In the genomic region with DNA sequence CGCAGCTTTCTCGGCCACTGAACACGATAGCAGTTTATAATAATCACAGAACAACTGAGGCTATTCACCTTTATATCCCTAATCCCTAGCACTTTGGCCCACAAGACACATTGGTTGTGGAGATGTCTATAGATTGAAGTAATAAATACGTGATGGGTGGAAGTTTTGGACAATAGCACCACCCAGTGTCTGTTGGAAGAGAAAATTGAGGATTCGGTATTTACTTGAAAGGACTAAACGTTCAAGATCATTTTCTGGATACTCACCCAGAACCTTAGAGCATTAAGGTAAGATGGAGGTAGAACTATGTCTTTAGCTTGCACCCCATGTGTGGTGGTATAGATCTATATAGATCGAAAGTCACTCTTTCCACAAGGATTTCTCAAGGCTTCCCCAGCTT, we compare ENCODE assay signal across 1 cellular context.
TF ChIP-seq lines count a peak whose summit lies in the region.

No MANE protein-coding gene starts in this region.

TF ChIP-seq in H1, 55 proteins besides CTCF, POLR2A, EP300 and RAD21:
- no peak for TF ChIP-seq GTF2F1 (IDR thresholded peaks at IDR 0.05; ENCODE audit: borderline replicate concordance, low read depth, low read length)
- no peak for TF ChIP-seq TAF7 (optimal IDR thresholded peaks at IDR 0.05; ENCODE audit: borderline replicate concordance, low read depth, low read length)
- TF ChIP-seq SP4 (IDR thresholded peaks at IDR 0.05; ENCODE audit: low read length): no peak
- no peak for TF ChIP-seq YY1 (IDR thresholded peaks at IDR 0.05; ENCODE audit: low read depth, low read length)
- TF ChIP-seq SIN3A (conservative IDR thresholded peaks at IDR 0.05 in 1 of 2, IDR thresholded peaks at IDR 0.05 in 1 of 2; ENCODE audit: low read depth in 1 of 2, low read length in 2 of 2): no peak
- TF ChIP-seq ZNF274 (IDR thresholded peaks at IDR 0.05; ENCODE audit: borderline replicate concordance, extremely low read depth, low read length): no peak
- TF ChIP-seq JUND (IDR thresholded peaks at IDR 0.05; ENCODE audit: low read length): no peak
- no peak for TF ChIP-seq SIRT6 (IDR thresholded peaks at IDR 0.05; ENCODE audit: low read length)
- TF ChIP-seq BRCA1 (IDR thresholded peaks at IDR 0.05; ENCODE audit: low read depth, low read length): no peak
- TF ChIP-seq, protein P1, sequence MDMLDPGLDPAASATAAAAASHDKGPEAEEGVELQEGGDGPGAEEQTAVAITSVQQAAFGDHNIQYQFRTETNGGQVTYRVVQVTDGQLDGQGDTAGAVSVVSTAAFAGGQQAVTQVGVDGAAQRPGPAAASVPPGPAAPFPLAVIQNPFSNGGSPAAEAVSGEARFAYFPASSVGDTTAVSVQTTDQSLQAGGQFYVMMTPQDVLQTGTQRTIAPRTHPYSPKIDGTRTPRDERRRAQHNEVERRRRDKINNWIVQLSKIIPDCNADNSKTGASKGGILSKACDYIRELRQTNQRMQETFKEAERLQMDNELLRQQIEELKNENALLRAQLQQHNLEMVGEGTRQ (IDR thresholded peaks at IDR 0.05; ENCODE audit: low read length): no peak
- TF ChIP-seq GABPA (IDR thresholded peaks at IDR 0.05; ENCODE audit: borderline replicate concordance, insufficient read depth, low read length): no peak
